27 cellular contexts compared by ENCODE assay signal in genomic region chr4:167802463-167803212, GRCh38.
"Had no signal": no experiment of that assay in that cellular context is flagged by ENCODE, and none has a peak within 500 bp of the region (broad histone marks: within the 10 kb centered on the region; RNA-seq: fewer than 3 reads in every experiment).

No MANE protein-coding gene starts in this region.

- H3K4me3 ChIP-seq: K562, PC-9, Peyer's patch, SJCRH30 had no signal

- ATAC-seq: K562, Right ventricle myocardium inferior, SK-N-SH treated with all-trans-retinoic acid at 6 μM for 48 hours had no signal

- H3K4me1 Mint-ChIP-seq: IgD-negative memory B cell had no signal

- H2AFZ ChIP-seq: PC-9 had no signal

- H3K9me3 Mint-ChIP-seq: IgD-negative memory B cell had no signal

- H3K27ac Mint-ChIP-seq: IgD-negative memory B cell had no signal

- H3K36me3 ChIP-seq: Peyer's patch, SJCRH30 had no signal

- H3K27ac ChIP-seq: HL-60, KMS-11, PC-9, Peyer's patch, SJCRH30 had no signal

- DNase-seq: Kasumi-1; MV-4-11; NCI-H1048; NCI-H1105; NCI-H1417; NCI-H1436 treated with DMSO at 0.1 percent for 48 hours; NCI-H1694; NCI-H187 treated with DMSO at 0.1 percent for 48 hours; NCI-H2029 treated with DMSO at 0.1 percent for 48 hours; NCI-H2107; NCI-H226; NCI-H510A; NCI-H524 treated with DMSO at 0.1 percent for 48 hours; NCI-H69; NCI-H774; NK-92 treated with Interleukin-12 subunit alpha and Interleukin-12 subunit beta, amount 100 ng/mL, for 24 hours; OCI-M1; PC-9; Peyer's patch; SHP77 treated with DMSO at 0.1 percent for 48 hours; SJCRH30 had no signal

- H3K27me3 ChIP-seq: Peyer's patch, SJCRH30 had no signal

- H3K4me3 Mint-ChIP-seq: IgD-negative memory B cell had no signal

- H3K27me3 Mint-ChIP-seq: IgD-negative memory B cell had no signal

- H3K36me3 Mint-ChIP-seq: IgD-negative memory B cell had no signal

- H3K9ac ChIP-seq: KMS-11 had no signal

- H3K4me2 ChIP-seq: KMS-11, PC-9 had no signal

- H3K9me3 ChIP-seq: Peyer's patch, SJCRH30 had no signal

- H3K4me1 ChIP-seq: Peyer's patch, SJCRH30 had no signal
